In genomic region chr20:31606928-31607639, GRCh38 we compare ENCODE assay signal across 8 cellular contexts. TPM values are rescaled to one million over a fixed set of nuclear protein-coding genes. Genes with fewer than 3 reads are reported as not detected.
A peak's percentile ranks its signal among the peaks of the same experiment; 100 is the strongest.
DNase-seq lines count a peak whose midpoint lies in the region; ATAC-seq and TF ChIP-seq lines count a peak whose summit lies in the region.

No MANE protein-coding gene starts in this region.

- H4K20me1 ChIP-seq in DND-41 (ENCODE audit: insufficient read depth, low read length) (no peaks in the 10 kb centered on the region), Karpas-422 (ENCODE audit: insufficient read depth, low read depth, low read length) (no peaks in the 10 kb centered on the region; the same call in 1 of the 2 replicates)

- H3K27me3 Mint-ChIP-seq in stimulated activated naive B cell treated with anti-CD40 and anti-IgM and Interleukin-4, amounts not matched to agents 10 μg/mL and 1 μg/mL and 100 μg/mL, for 72 hours, result peaks cover 50 to 65% of the 10 kb centered on the region in 2 donors

- no peaks in the 10 kb centered on the region for H3K9me2 ChIP-seq in Karpas-422 (replicated peaks; ENCODE audit: insufficient read depth, low read length)

- H2AFZ ChIP-seq in DND-41 (ENCODE audit: low read depth, low read length) (no peak overlapping the region), Karpas-422 (ENCODE audit: low read length) (no peak overlapping the region)

- DNase-seq in DND-41, result no peak
- peak; percentile 85 for DNase-seq in NCI-H2029 (lab: John Stamatoyannopoulos, UW)
- peak; percentile 94 for DNase-seq in islet precursor cell
- DNase-seq in thoracic aorta (ENCODE audit: low spot score), result no peak
- no peak for DNase-seq in stimulated activated naive B cell treated with anti-CD40 and anti-IgM and Interleukin-4, amounts not matched to agents 10 μg/mL and 1 μg/mL and 100 μg/mL, for 72 hours
- no peak for DNase-seq in CD1c-positive myeloid dendritic cell (ENCODE audit: extremely low spot score)
- no peak for DNase-seq in Karpas-422

- no peaks in the 10 kb centered on the region for H3K36me3 ChIP-seq in DND-41 (ENCODE audit: insufficient read depth, low read length)
- no peaks in the 10 kb centered on the region for H3K36me3 ChIP-seq in thoracic aorta
- no peaks in the 10 kb centered on the region for H3K36me3 ChIP-seq in Karpas-422 (ENCODE audit: insufficient read depth, low read length)

- H3K4me1 ChIP-seq in DND-41 (ENCODE audit: insufficient read depth, low read length) (peaks cover 39% of the 10 kb centered on the region), thoracic aorta (ENCODE audit: control insufficient read depth in 1 of 2, low read depth in 2 of 2) (peaks cover 2 to 34% of the 10 kb centered on the region in 2 donors), Karpas-422 (ENCODE audit: low read length) (peaks cover 19% of the 10 kb centered on the region)

- H3K27ac ChIP-seq in DND-41 (ENCODE audit: low read length) (no peak overlapping the region), angular gyrus (ENCODE audit: low read depth, low read length) (peak overlapping the region; percentile 17), thoracic aorta (peak overlapping the region; percentile 95 to 96), Karpas-422 (ENCODE audit: low read length) (no peak overlapping the region)

- H3K27ac Mint-ChIP-seq in stimulated activated naive B cell treated with anti-CD40 and anti-IgM and Interleukin-4, amounts not matched to agents 10 μg/mL and 1 μg/mL and 100 μg/mL, for 72 hours, result no peak overlapping the region

- no peak for TF ChIP-seq CTCF in DND-41 (IDR thresholded peaks at IDR 0.05; ENCODE audit: borderline replicate concordance, extremely low read depth, low read length, poor library complexity, severe bottlenecking)
- TF ChIP-seq CTCF in thoracic aorta (IDR thresholded peaks at IDR 0.05), result no peak

- H3K79me2 ChIP-seq in DND-41 (ENCODE audit: insufficient read depth, low read length) (no peaks in the 10 kb centered on the region), Karpas-422 (ENCODE audit: low read length) (no peaks in the 10 kb centered on the region)

- peaks cover 15 to 36% of the 10 kb centered on the region in 2 donors for H3K4me1 Mint-ChIP-seq in stimulated activated naive B cell treated with anti-CD40 and anti-IgM and Interleukin-4, amounts not matched to agents 10 μg/mL and 1 μg/mL and 100 μg/mL, for 72 hours

- H3K4me2 ChIP-seq in DND-41 (ENCODE audit: insufficient read depth, low read length) (peak overlapping the region; percentile 97; the same call in 1 of the 2 replicates), Karpas-422 (ENCODE audit: low read depth, low read length, poor library complexity, severe bottlenecking) (no peak overlapping the region)

- no peak overlapping the region for H3K4me3 Mint-ChIP-seq in stimulated activated naive B cell treated with anti-CD40 and anti-IgM and Interleukin-4, amounts not matched to agents 10 μg/mL and 1 μg/mL and 100 μg/mL, for 72 hours

- H3K9me3 ChIP-seq in DND-41 (ENCODE audit: insufficient read depth, low read length, severe bottlenecking) (no peaks in the 10 kb centered on the region), thoracic aorta (no peaks in the 10 kb centered on the region), Karpas-422 (ENCODE audit: low read length) (no peaks in the 10 kb centered on the region)

- no peak overlapping the region for H3K9ac ChIP-seq in DND-41 (ENCODE audit: low read depth, low read length)
- no peak overlapping the region for H3K9ac ChIP-seq in Karpas-422 (ENCODE audit: low read length)

- H3K9me3 Mint-ChIP-seq in stimulated activated naive B cell treated with anti-CD40 and anti-IgM and Interleukin-4, amounts not matched to agents 10 μg/mL and 1 μg/mL and 100 μg/mL, for 72 hours, result no peaks in the 10 kb centered on the region

- ATAC-seq in DND-41 (ENCODE audit: insufficient read depth, low read depth), result no peak
- ATAC-seq in thoracic aorta (ENCODE audit: insufficient number of reproducible peaks, low FRiP score, low read depth), result no peak
- ATAC-seq in stimulated activated naive B cell treated with anti-CD40 and anti-IgM and Interleukin-4, amounts not matched to agents 10 μg/mL and 1 μg/mL and 100 μg/mL, for 72 hours (replicated peaks), result no peak

- no peaks in the 10 kb centered on the region for H3K36me3 Mint-ChIP-seq in stimulated activated naive B cell treated with anti-CD40 and anti-IgM and Interleukin-4, amounts not matched to agents 10 μg/mL and 1 μg/mL and 100 μg/mL, for 72 hours

- H3K4me3 ChIP-seq in DND-41 (ENCODE audit: low read depth in 1 of 2, low read length in 2 of 2), result no peak overlapping the region
- peak overlapping the region; percentile 95 for H3K4me3 ChIP-seq in thoracic aorta
- H3K4me3 ChIP-seq in Karpas-422 (ENCODE audit: low read length), result no peak overlapping the region

- H3K27me3 ChIP-seq in DND-41 (ENCODE audit: insufficient read depth, low read length, poor library complexity) (peaks cover 26% of the 10 kb centered on the region), thoracic aorta (replicated peaks; ENCODE audit: insufficient read depth) (no peaks in the 10 kb centered on the region), Karpas-422 (ENCODE audit: low read length) (no peaks in the 10 kb centered on the region)

RNA-seq across cellular contexts. Expression of gene ID1, which starts 2.0 kb away (rescaled TPM):
- 100 to 1,000 TPM; 310 to 944 TPM for total RNA-seq in thoracic aorta
- total RNA-seq in Karpas-422 (2014; rRNA removed; shearing (Covaris generic); ENCODE audit: low replicate concordance), result 5.0 TPM in 1 of 2 replicates, not detected in the other

RNA-seq across cellular contexts. Expression of gene COX4I2, which starts 30.6 kb away (rescaled TPM):
- 1 to 10 TPM in 1 of 2 donors, not detected in 1; 4.9 TPM for total RNA-seq in thoracic aorta
- not detected in 2 replicates for total RNA-seq in Karpas-422 (2014; rRNA removed; shearing (Covaris generic); ENCODE audit: low replicate concordance)

Comparison
In these comparisons a context has a peak if more than half of its experiments do, and no peak if none do; other contexts are left out.
1. DNase-seq: peak in NCI-H2029 (single experiment) and islet precursor cell (single experiment); none in DND-41 (single experiment), thoracic aorta (single experiment), stimulated activated naive B cell treated with anti-CD40 and anti-IgM and Interleukin-4, amounts not matched to agents 10 μg/mL and 1 μg/mL and 100 μg/mL, for 72 hours (single experiment), CD1c-positive myeloid dendritic cell (single experiment) and Karpas-422 (single experiment).
2. H3K27ac ChIP-seq: peak in angular gyrus (single experiment) and thoracic aorta (2 of 2); none in DND-41 (single experiment) and Karpas-422 (single experiment).
3. RNA of gene ID1, which starts 2.0 kb away (total RNA-seq): 310 to 944 TPM in thoracic aorta; 5.0 TPM in Karpas-422; every median in the first group is over 10 times any median in the second.